Comparison of ENCODE assay signal across 22 cellular contexts in the genomic region with DNA sequence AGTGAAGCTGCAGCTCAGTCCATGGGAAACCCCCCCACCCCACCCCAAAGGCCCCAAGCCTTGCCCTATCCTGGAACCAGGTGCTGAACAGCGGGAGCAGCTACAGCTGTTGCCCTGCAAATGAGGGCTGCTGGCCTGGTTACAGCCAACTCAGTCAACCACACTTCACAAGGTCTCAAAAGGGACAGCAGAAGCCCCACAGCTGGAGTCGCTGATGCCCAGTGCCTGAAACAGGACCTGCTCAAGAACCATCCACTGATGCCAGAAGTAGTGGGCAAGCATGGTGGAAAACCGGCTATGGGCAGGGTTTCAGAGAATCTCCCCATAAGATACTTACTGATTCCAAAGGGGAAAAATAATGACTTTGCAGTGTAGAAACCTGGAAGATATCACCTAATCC.
"Had no signal": no experiment of that assay in that cellular context is flagged by ENCODE, and none has a peak within 500 bp of the region (broad histone marks: within the 10 kb centered on the region; RNA-seq: fewer than 3 reads in every experiment).

No MANE protein-coding gene starts in this region.

- H3K27ac Mint-ChIP-seq: endodermal cell had no signal

- H3K9me3 Mint-ChIP-seq: effector memory CD8-positive, alpha-beta T cell; endodermal cell had no signal

- DNase-seq: colonic mucosa; cortex of kidney; dermis blood vessel endothelial cell; dorsolateral prefrontal cortex; effector CD4-positive, alpha-beta T cell; effector CD8-positive, alpha-beta T cell; effector memory CD4-positive, alpha-beta T cell; effector memory CD8-positive, alpha-beta T cell; endodermal cell; erythroblast; esophagus squamous epithelium; foreskin fibroblast; foreskin keratinocyte; foreskin melanocyte; gastrocnemius medialis; glutamatergic neuron; head of caudate nucleus; heart left ventricle; heart right ventricle had no signal

- H3K27me3 Mint-ChIP-seq: effector memory CD8-positive, alpha-beta T cell had no signal

- H3K4me3 Mint-ChIP-seq: dendritic cell treated with granulocyte-macrophage colony-stimulating factor and Interleukin-4, amounts not matched to agents 40 ng/mL and 50 ng/mL, for 4 days; effector memory CD8-positive, alpha-beta T cell; endodermal cell had no signal

- ATAC-seq: effector memory CD8-positive, alpha-beta T cell; esophagus mucosa; foreskin keratinocyte; gastrocnemius medialis; gastroesophageal sphincter; heart left ventricle; heart right ventricle had no signal
